ENCODE assay signal across 8 cellular contexts in genomic region chr17:48106802-48107136, GRCh38. TPM values are rescaled to one million over a fixed set of nuclear protein-coding genes. Genes with fewer than 3 reads are reported as not detected.
A peak's percentile ranks its signal among the peaks of the same experiment; 100 is the strongest.
DNase-seq lines count a peak whose midpoint lies in the region; TF ChIP-seq lines count a peak whose summit lies in the region.

No MANE protein-coding gene starts in this region.

- H2AFZ ChIP-seq in OCI-LY7 (ENCODE audit: low read length), result peak overlapping the region; percentile 91
- peak overlapping the region; percentile 94 for H2AFZ ChIP-seq in neuronal stem cell (ENCODE audit: low read length)

- no peak overlapping the region for H2BK120ac ChIP-seq in neuronal stem cell (ENCODE audit: low read depth, low read length)

- H3K79me1 ChIP-seq in neuronal stem cell (ENCODE audit: low read depth, low read length), result no peaks in the 10 kb centered on the region

- H3K4me3 ChIP-seq in OCI-LY7 (ENCODE audit: low read depth, low read length, poor library complexity, severe bottlenecking), result peak overlapping the region; percentile 94
- H3K4me3 ChIP-seq in endodermal cell (ENCODE audit: low read length), result peak overlapping the region; percentile 98
- H3K4me3 ChIP-seq in neuronal stem cell (ENCODE audit: low read length in 2 of 2), result peak overlapping the region; percentile 83 to 91

- peak overlapping the region; percentile 80 for H3K9ac ChIP-seq in endodermal cell (ENCODE audit: extremely low read depth, low read length, poor library complexity, severe bottlenecking)
- no peak overlapping the region for H3K9ac ChIP-seq in neuronal stem cell (ENCODE audit: low read depth, low read length, poor library complexity)

- H3K4me3 Mint-ChIP-seq in CD14-positive monocyte, result peak overlapping the region; percentile 98 to 99
- H3K4me3 Mint-ChIP-seq in endodermal cell, result peak overlapping the region; percentile 90

- no TSS peak for BruUV-seq in OCI-LY7 (replicated peaks; lab: Mats Ljungman, UMichigan)

- no peak overlapping the region for H3K23ac ChIP-seq in neuronal stem cell (ENCODE audit: low read depth, low read length, poor library complexity)

- DNase-seq in CD14-positive monocyte (ENCODE audit: low spot score) (no peak), OCI-LY7 (ENCODE audit: low spot score) (no peak), endodermal cell (no peak), neuronal stem cell (ENCODE audit: low spot score) (no peak), DMS153 (lab: John Stamatoyannopoulos, UW) (no peak), GOT3 (lab: John Stamatoyannopoulos, UW) (no peak), dermis blood vessel endothelial cell (no peak), dedifferentiated amniotic fluid mesenchymal stem cell (ENCODE audit: extremely low spot score) (no peak)

- H3K79me2 ChIP-seq in OCI-LY7 (ENCODE audit: insufficient read depth, low read depth, low read length), result peaks cover 15% of the 10 kb centered on the region; the same call in 1 of the 2 replicates

- H3K9me3 ChIP-seq in OCI-LY7 (ENCODE audit: low read length) (peaks cover 8% of the 10 kb centered on the region; the same call in 1 of the 2 replicates), endodermal cell (ENCODE audit: control insufficient read depth, low read length) (no peaks in the 10 kb centered on the region), neuronal stem cell (replicated peaks in 1 of 2; ENCODE audit: control insufficient read depth in 2 of 2, insufficient read depth in 1 of 2, low read depth in 1 of 2, low read length in 2 of 2) (no peaks in the 10 kb centered on the region)

- intact Hi-C loops in CD14-positive monocyte (cut with micrococcal nuclease) (loop anchor here in 1 of 2 donors (10.0 kb wide), 1 partner anchor 132 kb away; the partner anchor contains the start of gene CDK5RAP3), OCI-LY7 (cut with micrococcal nuclease; ENCODE audit: unreplicated experiment) (loop anchor here (2.0 kb wide), 1 partner anchor 58 kb away; the partner anchor contains the start of gene NFE2L1)

- H2BK12ac ChIP-seq in neuronal stem cell (ENCODE audit: low read length), result no peak overlapping the region

- no peak overlapping the region for H2AK5ac ChIP-seq in neuronal stem cell (ENCODE audit: low read depth, low read length)

- H3K27me3 ChIP-seq in endodermal cell (ENCODE audit: control insufficient read depth, insufficient read depth, low read length, poor library complexity, severe bottlenecking) (no peaks in the 10 kb centered on the region), neuronal stem cell (ENCODE audit: control insufficient read depth in 3 of 3, insufficient read depth in 3 of 3, low read depth in 1 of 3, low read length in 3 of 3) (no peaks in the 10 kb centered on the region)

- H3K4me2 ChIP-seq in OCI-LY7 (ENCODE audit: low read length) (peak overlapping the region; percentile 73), neuronal stem cell (ENCODE audit: insufficient read depth, low read length, poor library complexity, severe bottlenecking) (peak overlapping the region; percentile 86)

- WGBS in endodermal cell (ENCODE audit: insufficient coverage in 1 of 2, insufficient read length in 1 of 2), 2 experiments, result 60 to 61% methylated on average over 13 of the region's 13 CpGs
- no CpG with 5 or more reads among the region's 13 CpGs for WGBS in neuronal stem cell (ENCODE audit: extremely low coverage in 2 of 2, insufficient read length in 2 of 2, insufficient replicate concordance in 1 of 2), 2 donors

- H3K36me3 Mint-ChIP-seq in CD14-positive monocyte, result peaks cover 3 to 8% of the 10 kb centered on the region in 2 donors
- no peaks in the 10 kb centered on the region for H3K36me3 Mint-ChIP-seq in endodermal cell (ENCODE audit: low read depth)

- no peaks in the 10 kb centered on the region for H3K9me2 ChIP-seq in OCI-LY7 (ENCODE audit: insufficient read depth, low read length)

- no peak overlapping the region for H3K18ac ChIP-seq in neuronal stem cell (ENCODE audit: low read length)

- H2BK15ac ChIP-seq in neuronal stem cell (ENCODE audit: low read length), result no peak overlapping the region

- H3K27ac ChIP-seq in OCI-LY7 (ENCODE audit: low read depth, low read length, poor library complexity, severe bottlenecking) (no peak overlapping the region), endodermal cell (ENCODE audit: low read depth, low read length) (no peak overlapping the region), neuronal stem cell (replicated peaks; ENCODE audit: low read length) (peak overlapping the region; percentile 70)

- H3K4me1 Mint-ChIP-seq in CD14-positive monocyte (peaks cover 72% of the 10 kb centered on the region), endodermal cell (peaks cover 20% of the 10 kb centered on the region)

- H3K36me3 ChIP-seq in OCI-LY7 (ENCODE audit: insufficient read depth, low read length) (no peaks in the 10 kb centered on the region), endodermal cell (ENCODE audit: control insufficient read depth, insufficient read depth, low read length) (no peaks in the 10 kb centered on the region), neuronal stem cell (replicated peaks in 1 of 2; ENCODE audit: control insufficient read depth in 2 of 2, insufficient read depth in 2 of 2, low read length in 2 of 2) (no peaks in the 10 kb centered on the region)

- H3K9me3 Mint-ChIP-seq in CD14-positive monocyte (peaks cover 0 to 9% (median 7%) of the 10 kb centered on the region in 7 donors), endodermal cell (no peaks in the 10 kb centered on the region)

- no peak for TF ChIP-seq CTCF in CD14-positive monocyte (IDR thresholded peaks at IDR 0.05)
- no peak for TF ChIP-seq CTCF in OCI-LY7 (conservative IDR thresholded peaks at IDR 0.05; ENCODE audit: low read length)
- TF ChIP-seq CTCF in endodermal cell (conservative IDR thresholded peaks at IDR 0.05), result no peak

- peaks cover 27% of the 10 kb centered on the region for H3K4me1 ChIP-seq in OCI-LY7 (ENCODE audit: insufficient read depth, low read length, poor library complexity, severe bottlenecking)
- H3K4me1 ChIP-seq in endodermal cell (ENCODE audit: control insufficient read depth, insufficient read depth, low read length), result no peaks in the 10 kb centered on the region
- peaks cover 5% of the 10 kb centered on the region in 2 donors for H3K4me1 ChIP-seq in neuronal stem cell (ENCODE audit: control insufficient read depth in 2 of 2, insufficient read depth in 1 of 2, low read depth in 1 of 2, low read length in 2 of 2)

- no peak overlapping the region for H4K8ac ChIP-seq in neuronal stem cell (ENCODE audit: low read depth, low read length)

- H3K4ac ChIP-seq in neuronal stem cell (ENCODE audit: low read length), result no peak overlapping the region

- H3K14ac ChIP-seq in neuronal stem cell (ENCODE audit: low read length), result no peak overlapping the region

- POLR2A ChIA-PET in OCI-LY7 (lab: Charles Lee), result interaction anchor here (0.9 kb wide), 1 partner anchor 52 kb away, joined by 3 read pairs; no protein-coding TSS in a partner anchor

- H3K27ac Mint-ChIP-seq in CD14-positive monocyte (peak overlapping the region; percentile 88 to 97 (median 94)), endodermal cell (no peak overlapping the region)

- CTCF ChIA-PET in OCI-LY7 (lab: Charles Lee; ENCODE audit: unreplicated experiment), result no interaction called here

- no peak overlapping the region for H2BK5ac ChIP-seq in neuronal stem cell (ENCODE audit: low read length)

- no peak overlapping the region for H4K91ac ChIP-seq in neuronal stem cell (ENCODE audit: low read depth, low read length, poor library complexity)

- no peaks in the 10 kb centered on the region for H4K20me1 ChIP-seq in OCI-LY7 (ENCODE audit: insufficient read depth, low read length)

- H3K27me3 Mint-ChIP-seq in CD14-positive monocyte (ENCODE audit: low read depth in 3 of 3) (peaks cover 0 to 9% (median 0%) of the 10 kb centered on the region in 3 donors), endodermal cell (ENCODE audit: insufficient read depth) (peaks cover 18% of the 10 kb centered on the region)

RNA-seq across cellular contexts. Expression of gene SNX11, which starts 0.8 kb away (rescaled TPM):
- polyA plus RNA-seq in CD14-positive monocyte, result 10 to 100 TPM; 48.4 to 49.3 TPM
- total RNA-seq in OCI-LY7 (2014; rRNA removed; shearing (Covaris generic)), result 6.5 and 12.0 TPM in 2 replicates
- total RNA-seq in OCI-LY7 (2022) (16.2 and 17.6 TPM in 2 replicates), endodermal cell (10 to 100 TPM; 19.7 to 20.5 TPM), dermis blood vessel endothelial cell (14.0 and 15.9 TPM in 2 replicates)
- 16.2 TPM for polyA plus RNA-seq in endodermal cell (2013, experiment 1 of 2)
- polyA plus RNA-seq in endodermal cell (2013, experiment 2 of 2), result 13.6 TPM
- 11.8 TPM for polyA plus RNA-seq in neuronal stem cell (2013, experiment 1 of 2)
- polyA plus RNA-seq in neuronal stem cell (2013, experiment 2 of 2), result 10.6 TPM

RNA-seq across cellular contexts. Expression of gene CBX1, which starts 5.5 kb away (rescaled TPM):
- 10 to 100 TPM; 12.5 to 18.2 TPM for polyA plus RNA-seq in CD14-positive monocyte
- total RNA-seq in OCI-LY7 (2014; rRNA removed; shearing (Covaris generic)), result 59.7 and 64.5 TPM in 2 replicates
- total RNA-seq in OCI-LY7 (2022) (68.2 and 70.4 TPM in 2 replicates), endodermal cell (100 to 1,000 TPM; 173 to 230 TPM), dermis blood vessel endothelial cell (65.7 and 81.3 TPM in 2 replicates)
- 245 TPM for polyA plus RNA-seq in endodermal cell (2013, experiment 1 of 2)
- polyA plus RNA-seq in endodermal cell (2013, experiment 2 of 2), result 229 TPM
- 194 TPM for polyA plus RNA-seq in neuronal stem cell (2013, experiment 1 of 2)
- polyA plus RNA-seq in neuronal stem cell (2013, experiment 2 of 2), result 198 TPM

RNA-seq across cellular contexts. Expression of gene NFE2L1, which starts 58.6 kb away (rescaled TPM):
- 1 to 10 TPM; 2.8 to 7.1 TPM for polyA plus RNA-seq in CD14-positive monocyte
- 42.3 and 60.1 TPM in 2 replicates for total RNA-seq in OCI-LY7 (2014; rRNA removed; shearing (Covaris generic))
- total RNA-seq in OCI-LY7 (2022), result 106 and 124 TPM in 2 replicates
- total RNA-seq in endodermal cell, result 100 to 1,000 TPM; 122 to 135 TPM
- 123 TPM for polyA plus RNA-seq in endodermal cell (2013, experiment 1 of 2)
- 113 TPM for polyA plus RNA-seq in endodermal cell (2013, experiment 2 of 2)
- 69.4 TPM for polyA plus RNA-seq in neuronal stem cell (2013, experiment 1 of 2)
- polyA plus RNA-seq in neuronal stem cell (2013, experiment 2 of 2), result 72.5 TPM
- total RNA-seq in dermis blood vessel endothelial cell, result 95.1 and 209 TPM in 2 replicates
